Comparison of ENCODE assay signal across 15 cellular contexts in the genomic region with DNA sequence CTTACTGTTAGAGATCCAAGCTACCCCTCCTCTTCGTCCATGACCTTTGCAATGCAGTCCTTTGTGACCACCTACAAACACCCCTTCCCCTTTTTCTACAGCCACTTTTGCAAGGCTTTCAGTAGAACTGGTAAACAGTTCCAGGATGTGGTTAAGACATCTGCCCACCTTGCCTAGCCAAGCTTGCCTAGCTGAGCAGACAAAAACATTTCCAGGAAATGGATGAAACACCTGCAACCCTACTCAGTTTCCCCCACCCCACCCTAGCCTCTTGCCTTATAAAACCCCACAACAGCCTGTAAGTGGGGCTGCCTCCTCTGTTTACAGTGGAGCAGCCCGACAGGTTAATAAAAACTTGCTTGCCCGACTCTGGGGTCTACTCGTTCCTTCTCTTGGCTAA.
DNase-seq lines count a peak whose midpoint lies in the region; ATAC-seq lines count a peak whose summit lies in the region.
"Had no signal": no experiment of that assay in that cellular context is flagged by ENCODE, and none has a peak within 500 bp of the region (broad histone marks: within the 10 kb centered on the region; RNA-seq: fewer than 3 reads in every experiment).

No MANE protein-coding gene starts in this region.

- ATAC-seq in HG02759 (IDR thresholded peaks at IDR 0.05; ENCODE audit: unreplicated experiment), result peak; percentile 69
- peak; percentile 56 to 91 (median 80) for ATAC-seq in T-cell (replicated peaks in 1 of 4)
- ATAC-seq in naive thymus-derived CD8-positive, alpha-beta T cell, result peak in 1 of 2 donors; percentile 39
- ATAC-seq: heart right ventricle, lower lobe of right lung, psoas muscle had no signal

- H3K4me3 Mint-ChIP-seq in activated T-cell treated with anti-CD3 and anti-CD28 coated beads, Interleukin-2, amount 50 U/mL, for 24 hours, result peak overlapping the region; percentile 38
- peak overlapping the region in 1 of 3 donors; percentile 14 for H3K4me3 Mint-ChIP-seq in T-cell
- H3K4me3 Mint-ChIP-seq in naive thymus-derived CD8-positive, alpha-beta T cell, result peak overlapping the region in 7 of 10 donors; percentile 41 to 86 (median 69)

- no peaks in the 10 kb centered on the region for H3K27me3 Mint-ChIP-seq in activated T-cell treated with anti-CD3 and anti-CD28 coated beads, Interleukin-2, amount 50 U/mL, for 24 hours
- no peaks in the 10 kb centered on the region for H3K27me3 Mint-ChIP-seq in T-cell
- no peaks in the 10 kb centered on the region for H3K27me3 Mint-ChIP-seq in naive thymus-derived CD8-positive, alpha-beta T cell

- POLR2A ChIA-PET in T-cell (lab: Charles Lee), result interaction anchor here in 1 of 2 donors (0.6 kb wide), 1 partner anchor 48 kb away, joined by 3 read pairs; no protein-coding TSS in a partner anchor
- POLR2A ChIA-PET in naive thymus-derived CD8-positive, alpha-beta T cell (lab: Charles Lee), result interaction anchor here (0.8 to 1.1 kb wide), 3 partner anchors 8 to 285 kb away, joined by 3 to 7 read pairs (median 4); no protein-coding TSS in a partner anchor

- H3K9me3 Mint-ChIP-seq in activated T-cell treated with anti-CD3 and anti-CD28 coated beads, Interleukin-2, amount 50 U/mL, for 24 hours, result peaks cover 59% of the 10 kb centered on the region
- peaks cover 36 to 44% (median 38%) of the 10 kb centered on the region in 3 donors for H3K9me3 Mint-ChIP-seq in T-cell
- peaks cover 0 to 25% (median 9%) of the 10 kb centered on the region in 9 donors for H3K9me3 Mint-ChIP-seq in naive thymus-derived CD8-positive, alpha-beta T cell

- peaks cover 10% of the 10 kb centered on the region for H3K36me3 Mint-ChIP-seq in activated T-cell treated with anti-CD3 and anti-CD28 coated beads, Interleukin-2, amount 50 U/mL, for 24 hours (ENCODE audit: low read depth)
- H3K36me3 Mint-ChIP-seq in T-cell, result peaks cover 27% of the 10 kb centered on the region
- peaks cover 3 to 35% (median 34%) of the 10 kb centered on the region in 3 donors for H3K36me3 Mint-ChIP-seq in naive thymus-derived CD8-positive, alpha-beta T cell

- CTCF ChIA-PET in T-cell (lab: Charles Lee), result no interaction called here

- peaks cover 40% of the 10 kb centered on the region for H3K4me1 Mint-ChIP-seq in activated T-cell treated with anti-CD3 and anti-CD28 coated beads, Interleukin-2, amount 50 U/mL, for 24 hours (ENCODE audit: low read depth)
- H3K4me1 Mint-ChIP-seq in T-cell, result peaks cover 0 to 34% (median 4%) of the 10 kb centered on the region in 3 donors
- peaks cover 13 to 33% (median 31%) of the 10 kb centered on the region in 4 donors for H3K4me1 Mint-ChIP-seq in naive thymus-derived CD8-positive, alpha-beta T cell

- H3K27ac Mint-ChIP-seq in activated T-cell treated with anti-CD3 and anti-CD28 coated beads, Interleukin-2, amount 50 U/mL, for 24 hours, result peak overlapping the region; percentile 89
- peak overlapping the region in 1 of 2 donors; percentile 98 for H3K27ac Mint-ChIP-seq in T-cell
- peak overlapping the region in 9 of 10 donors; percentile 79 to 95 (median 93) for H3K27ac Mint-ChIP-seq in naive thymus-derived CD8-positive, alpha-beta T cell

- peak; percentile 43 for DNase-seq in activated T-cell treated with anti-CD3 and anti-CD28 coated beads, Interleukin-2, amount 50 U/mL, for 24 hours
- DNase-seq in activated T-cell treated with anti-CD3 and anti-CD28 coated beads, Interleukin-2, amount 50 U/mL, for 1 hour, result no peak
- DNase-seq in T-cell (peak in 20 of 34 experiments; percentile 1 to 41 (median 18)), dedifferentiated amniotic fluid mesenchymal stem cell (ENCODE audit: extremely low spot score) (no peak)
- DNase-seq in naive thymus-derived CD8-positive, alpha-beta T cell, result peak in 2 of 10 donors; percentile 27 to 35
- no peak for DNase-seq in activated CD4-positive, CD25-positive, alpha-beta regulatory T cell (lab: John Stamatoyannopoulos, UW)
- no peak for DNase-seq in activated effector memory CD4-positive, alpha-beta T cell treated with Interleukin-2 at 50 U/mL for 16 hours
- DNase-seq: effector memory CD4-positive, alpha-beta T cell; heart right ventricle; lower lobe of right lung; NCI-H748 treated with DMSO at 0.1 percent for 48 hours; psoas muscle; SW 1271; transverse colon had no signal

Comparison
In these comparisons a context has a peak if more than half of its experiments do, and no peak if none do; other contexts are left out.
1. DNase-seq: peak in activated T-cell treated with anti-CD3 and anti-CD28 coated beads, Interleukin-2, amount 50 U/mL, for 24 hours (single experiment) and T-cell (20 of 34); none in activated T-cell treated with anti-CD3 and anti-CD28 coated beads, Interleukin-2, amount 50 U/mL, for 1 hour (single experiment), activated CD4-positive, CD25-positive, alpha-beta regulatory T cell (0 of 4), activated effector memory CD4-positive, alpha-beta T cell treated with Interleukin-2 at 50 U/mL for 16 hours (single experiment) and dedifferentiated amniotic fluid mesenchymal stem cell (single experiment).